29 cellular contexts compared by ENCODE assay signal in genomic region chr5:24059006-24059405, GRCh38.
"Had no signal": no experiment of that assay in that cellular context is flagged by ENCODE, and none has a peak within 500 bp of the region (broad histone marks: within the 10 kb centered on the region; RNA-seq: fewer than 3 reads in every experiment).

No MANE protein-coding gene starts in this region.

- DNase-seq: activated B cell treated with CpG ODN at 0.5 μM for 24 hours; activated CD4-positive, alpha-beta T cell treated with anti-CD3 and anti-CD28 coated beads, Interleukin-2, amount 50 U/mL, for 1 hour; activated CD8-positive, alpha-beta T cell treated with anti-CD3 and anti-CD28 coated beads for 36 hours; activated gamma-delta T cell treated with Interleukin-2 at 50 U/mL for 16 hours; activated naive CD4-positive, alpha-beta T cell treated with anti-CD3 and anti-CD28 coated beads, Interleukin-2, amount 50 U/mL, for 16 hours; activated naive CD8-positive, alpha-beta T cell treated with anti-CD3 and anti-CD28 coated beads, Interleukin-2, amount 50 U/mL, for 24 hours; activated T-cell treated with anti-CD3 and anti-CD28 coated beads, Interleukin-2, amount 50 U/mL, for 4 hours; amygdala; body of pancreas; colonic mucosa; effector memory CD4-positive, alpha-beta T cell; erythroblast; head of caudate nucleus; left ventricle myocardium inferior; mesendoderm; natural killer cell; occipital lobe; psoas muscle; stimulated activated CD4-positive, alpha-beta T cell treated with anti-CD3 and anti-CD28 coated beads, Interleukin-15, amount 100 ng/mL, for 24 hours; stimulated activated CD4-positive, alpha-beta T cell treated with anti-CD3 and anti-CD28 coated beads, Interleukin-2, amount 100 ng/mL, for 24 hours; stimulated activated naive CD4-positive, alpha-beta T cell; trophoblast cell had no signal

- H3K79me2 ChIP-seq: parathyroid adenoma had no signal

- H3K4me3 Mint-ChIP-seq: activated B cell treated with CpG ODN at 0.5 μM for 24 hours; activated CD8-positive, alpha-beta T cell treated with anti-CD3 and anti-CD28 coated beads for 36 hours; activated naive CD8-positive, alpha-beta T cell treated with anti-CD3 and anti-CD28 coated beads, Interleukin-2, amount 50 U/mL, for 24 hours; activated T-cell treated with anti-CD3 and anti-CD28 coated beads, Interleukin-2, amount 50 U/mL, for 4 hours; activated T-helper 17 cell treated with anti-CD3 and anti-CD28 coated beads, Interleukin-2, amount 50 U/mL, for 72 hours; natural killer cell; neural progenitor cell; T-helper 2 cell treated with Interferon-gamma antibody and Interleukin-4, amounts not matched to agents 5 μg/mL and 100 μg/mL, for 36 hours had no signal

- H3K4me3 ChIP-seq: body of pancreas, colonic mucosa, left ventricle myocardium inferior, lung, neural progenitor cell, psoas muscle, right atrium auricular region had no signal

- H3K9ac ChIP-seq: neural progenitor cell, parathyroid adenoma had no signal

- H3K27ac ChIP-seq: body of pancreas, colonic mucosa, left ventricle myocardium inferior, neural progenitor cell, parathyroid adenoma, psoas muscle, right atrium auricular region had no signal

- H3K4me1 Mint-ChIP-seq: activated B cell treated with CpG ODN at 0.5 μM for 24 hours; activated naive CD8-positive, alpha-beta T cell treated with anti-CD3 and anti-CD28 coated beads, Interleukin-2, amount 50 U/mL, for 24 hours; activated T-helper 17 cell treated with anti-CD3 and anti-CD28 coated beads, Interleukin-2, amount 50 U/mL, for 72 hours; natural killer cell; neural progenitor cell had no signal

- H3K4me2 ChIP-seq: neural progenitor cell had no signal

- H3K36me3 Mint-ChIP-seq: neural progenitor cell had no signal

- H3K9me3 ChIP-seq: body of pancreas, colonic mucosa, psoas muscle, right atrium auricular region had no signal

- ATAC-seq: activated CD8-positive, alpha-beta T cell treated with anti-CD3 and anti-CD28 coated beads for 36 hours; activated naive CD8-positive, alpha-beta T cell treated with anti-CD3 and anti-CD28 coated beads, Interleukin-2, amount 50 U/mL, for 24 hours; activated T-cell treated with anti-CD3 and anti-CD28 coated beads, Interleukin-2, amount 50 U/mL, for 4 hours; activated T-helper 17 cell treated with anti-CD3 and anti-CD28 coated beads, Interleukin-2, amount 50 U/mL, for 72 hours; body of pancreas; natural killer cell; psoas muscle had no signal

- H3K27me3 Mint-ChIP-seq: activated B cell treated with CpG ODN at 0.5 μM for 24 hours; activated CD8-positive, alpha-beta T cell treated with anti-CD3 and anti-CD28 coated beads for 36 hours; activated naive CD8-positive, alpha-beta T cell treated with anti-CD3 and anti-CD28 coated beads, Interleukin-2, amount 50 U/mL, for 24 hours; activated T-helper 17 cell treated with anti-CD3 and anti-CD28 coated beads, Interleukin-2, amount 50 U/mL, for 72 hours had no signal

- H3K9me3 Mint-ChIP-seq: neural progenitor cell had no signal

- H3K27ac Mint-ChIP-seq: activated B cell treated with CpG ODN at 0.5 μM for 24 hours; activated CD8-positive, alpha-beta T cell treated with anti-CD3 and anti-CD28 coated beads for 36 hours; activated naive CD8-positive, alpha-beta T cell treated with anti-CD3 and anti-CD28 coated beads, Interleukin-2, amount 50 U/mL, for 24 hours; activated T-helper 17 cell treated with anti-CD3 and anti-CD28 coated beads, Interleukin-2, amount 50 U/mL, for 72 hours; natural killer cell; neural progenitor cell; T-helper 2 cell treated with Interferon-gamma antibody and Interleukin-4, amounts not matched to agents 5 μg/mL and 100 μg/mL, for 36 hours had no signal

- H3K36me3 ChIP-seq: colonic mucosa, left ventricle myocardium inferior, neural progenitor cell, right atrium auricular region had no signal

- H2AFZ ChIP-seq: neural progenitor cell, parathyroid adenoma had no signal

- H3K4me1 ChIP-seq: body of pancreas, colonic mucosa, left ventricle myocardium inferior, neural progenitor cell, parathyroid adenoma, psoas muscle, right atrium auricular region had no signal

- FAIRE-seq: urothelium cell line had no signal

- H3K27me3 ChIP-seq: body of pancreas, colonic mucosa, neural progenitor cell, right atrium auricular region had no signal
